Comparison of ENCODE assay signal across 8 cellular contexts in the genomic region with DNA sequence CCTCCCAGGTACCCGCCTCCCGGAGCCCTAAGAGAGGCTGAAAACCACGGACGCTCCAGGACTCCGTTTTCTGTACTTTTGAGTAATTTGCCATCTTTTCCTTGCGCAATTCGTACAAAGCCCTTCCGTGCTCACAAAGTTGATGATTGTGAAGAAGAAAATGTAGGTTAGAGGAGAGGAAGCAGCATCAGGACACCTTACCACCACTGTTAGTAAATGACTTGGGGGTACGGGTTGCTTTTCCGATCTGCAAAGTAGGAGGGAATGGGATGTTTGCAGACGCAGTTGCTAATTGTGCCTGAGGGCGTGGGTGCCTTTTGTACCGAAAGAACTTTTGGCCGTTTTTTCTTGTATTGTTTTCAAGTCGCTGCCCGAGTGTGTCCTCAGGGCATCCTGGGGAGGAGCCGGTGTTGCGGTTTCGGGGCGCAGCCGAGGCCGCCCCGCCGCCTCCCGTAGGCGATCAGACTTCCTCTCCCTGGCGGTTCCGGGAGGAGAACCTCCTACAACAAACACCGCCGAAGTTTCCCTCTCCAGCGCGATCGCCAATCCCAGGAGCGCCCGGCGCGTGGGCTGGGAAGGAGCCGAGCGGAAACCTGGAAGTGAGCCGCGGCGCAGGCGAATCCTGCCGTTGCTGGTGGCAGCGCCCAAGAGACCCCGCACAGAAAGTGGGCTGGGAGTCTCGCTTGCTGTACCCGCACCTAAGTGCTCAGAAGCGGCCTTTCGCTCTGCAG. TPM values are rescaled to one million over a fixed set of nuclear protein-coding genes. Genes with fewer than 3 reads are reported as not detected.
DNase-seq lines count a peak whose midpoint lies in the region; ATAC-seq, FAIRE-seq and TF ChIP-seq lines count a peak whose summit lies in the region.

No MANE protein-coding gene starts in this region.

- H2BK5ac ChIP-seq in mesendoderm (ENCODE audit: low read length) = no peak overlapping the region

- TF ChIP-seq RAD21 in A549 (conservative IDR thresholded peaks at IDR 0.05 in 1 of 2, IDR thresholded peaks at IDR 0.05 in 1 of 2) = no peak
- TF ChIP-seq RAD21 in SK-N-SH (IDR thresholded peaks at IDR 0.05; ENCODE audit: low read length) = no peak

- H3K4me1 ChIP-seq in A549 (peaks cover 7% of the 10 kb centered on the region; the same call in 2 of the 3 replicates), SK-N-SH (ENCODE audit: control insufficient read depth in 1 of 2, insufficient read depth in 2 of 2, low read depth in 1 of 2, low read length in 1 of 2) (peaks cover 0 to 38% of the 10 kb centered on the region in 2 experiments; a peak in 1 of 4 replicates), endothelial cell of umbilical vein (ENCODE audit: control insufficient read depth, extremely low read depth, insufficient read depth, low read length) (peaks cover 29% of the 10 kb centered on the region), mesendoderm (ENCODE audit: control insufficient read depth, low read depth, low read length) (no peaks in the 10 kb centered on the region), tibial nerve (peaks cover 0 to 40% (median 23%) of the 10 kb centered on the region in 4 donors)

- peak overlapping the region; percentile 57 to 64; a peak in 5 of 6 replicates for H3K27ac ChIP-seq in A549
- peak overlapping the region in 1 of 2 experiments; percentile 74; a peak in 2 of 4 replicates for H3K27ac ChIP-seq in SK-N-SH (ENCODE audit: low read depth in 2 of 2, low read length in 1 of 2)
- no peak overlapping the region for H3K27ac ChIP-seq in endothelial cell of umbilical vein (ENCODE audit: insufficient read depth, low read depth, low read length)
- peak overlapping the region; percentile 17 for H3K27ac ChIP-seq in mesendoderm (ENCODE audit: low read depth, low read length)
- peak overlapping the region in 2 of 4 donors; percentile 35 to 72 for H3K27ac ChIP-seq in tibial nerve

- POLR2A ChIA-PET in A549 (lab: Yijun Ruan, JAX) (no interaction called here), SK-N-SH (lab: Yijun Ruan, JAX) (no interaction called here), endothelial cell of umbilical vein (lab: Charles Lee) (no interaction called here)

- peak overlapping the region; percentile 62 for H3K4me3 ChIP-seq in A549
- peak overlapping the region; percentile 62 to 70 for H3K4me3 ChIP-seq in SK-N-SH (ENCODE audit: low read depth in 2 of 2, low read length in 1 of 2)
- H3K4me3 ChIP-seq in endothelial cell of umbilical vein (replicated peaks in 1 of 3; ENCODE audit: insufficient read depth in 1 of 3, low read depth in 1 of 3, low read length in 3 of 3) = peak overlapping the region; percentile 56 to 92 (median 69)
- H3K4me3 ChIP-seq in mesendoderm (ENCODE audit: low read length) = peak overlapping the region; percentile 39
- peak overlapping the region; percentile 29 to 60 (median 36) for H3K4me3 ChIP-seq in tibial nerve

- no TSS peak for BruUV-seq in endothelial cell of umbilical vein (replicated peaks; lab: Mats Ljungman, UMichigan)

- no peak for FAIRE-seq in A549 (lab: Jason Lieb, UNC)
- peak; percentile 68 for FAIRE-seq in endothelial cell of umbilical vein (lab: Jason Lieb, UNC)

- TF ChIP-seq POLR2A in A549 (IDR thresholded peaks at IDR 0.05; ENCODE audit: low read length) = no peak
- TF ChIP-seq POLR2A in endothelial cell of umbilical vein (IDR thresholded peaks at IDR 0.05; ENCODE audit: low read depth, low read length) = no peak
- no peak for TF ChIP-seq POLR2A in tibial nerve (IDR thresholded peaks at IDR 0.05)

- dilution Hi-C loops in endothelial cell of umbilical vein (cut with MboI; ENCODE audit: extremely low pct_ligation_motif_present, low sequenced_read_pairs) = no loop called here

- TF ChIP-seq EP300 in A549 (IDR thresholded peaks at IDR 0.05) (no peak), SK-N-SH (IDR thresholded peaks at IDR 0.05; ENCODE audit: borderline replicate concordance in 1 of 2, low read depth in 1 of 2, low read length in 1 of 2) (no peak), tibial nerve (IDR thresholded peaks at IDR 0.05) (peak in 1 of 2 donors; percentile 12)

- no peaks in the 10 kb centered on the region for H3K79me1 ChIP-seq in mesendoderm (ENCODE audit: low read length)

- peak; percentile 37 to 68 for DNase-seq in A549 (ENCODE audit: low read depth in 1 of 2, low spot score in 1 of 2)
- DNase-seq in GM10266 (ENCODE audit: extremely low spot score) = peak; percentile 27
- peak; percentile 79 for DNase-seq in SK-N-SH
- DNase-seq in endothelial cell of umbilical vein (ENCODE audit: low read depth, low spot score) = peak; percentile 69
- DNase-seq in mesendoderm = peak; percentile 73
- DNase-seq in tibial nerve (ENCODE audit: low spot score in 2 of 2) = no peak
- DNase-seq in NCI-H446 (lab: John Stamatoyannopoulos, UW) = no peak

- no peaks in the 10 kb centered on the region for H3K79me2 ChIP-seq in SK-N-SH (ENCODE audit: insufficient read depth)
- no peaks in the 10 kb centered on the region for H3K79me2 ChIP-seq in endothelial cell of umbilical vein (ENCODE audit: control insufficient read depth, insufficient read depth, low read length)
- H3K79me2 ChIP-seq in mesendoderm (ENCODE audit: control insufficient read depth, insufficient read depth, low read length) = no peaks in the 10 kb centered on the region

- H3K36me3 ChIP-seq in SK-N-SH (replicated peaks in 1 of 2; ENCODE audit: control insufficient read depth in 1 of 2, insufficient read depth in 2 of 2, low read length in 1 of 2) (no peaks in the 10 kb centered on the region), endothelial cell of umbilical vein (ENCODE audit: control insufficient read depth in 2 of 2, extremely low read depth in 1 of 2, insufficient read depth in 2 of 2, low read length in 2 of 2) (no peaks in the 10 kb centered on the region), mesendoderm (ENCODE audit: control insufficient read depth, insufficient read depth, low read length) (no peaks in the 10 kb centered on the region), tibial nerve (no peaks in the 10 kb centered on the region)

- peak overlapping the region; percentile 57 for H3K23ac ChIP-seq in mesendoderm (ENCODE audit: low read length)

- no peak overlapping the region for H4K8ac ChIP-seq in mesendoderm (ENCODE audit: low read depth, low read length)

- no peak for TF ChIP-seq CTCF in A549 (IDR thresholded peaks at IDR 0.05)
- TF ChIP-seq CTCF in GM10266 (IDR thresholded peaks at IDR 0.05; ENCODE audit: control insufficient read depth, insufficient read depth, low read depth, missing control alignments) = no peak
- no peak; the same call in 1 of the 2 replicates for TF ChIP-seq CTCF in SK-N-SH (IDR thresholded peaks at IDR 0.05)
- no peak for TF ChIP-seq CTCF in endothelial cell of umbilical vein (IDR thresholded peaks at IDR 0.05; ENCODE audit: extremely low read depth in 1 of 2, insufficient read depth in 1 of 2, low read depth in 1 of 2, low read length in 2 of 2)
- no peak for TF ChIP-seq CTCF in tibial nerve (IDR thresholded peaks at IDR 0.05)

- no peak overlapping the region for H3K4ac ChIP-seq in mesendoderm (ENCODE audit: low read depth, low read length)

- ATAC-seq in A549 (peak; percentile 37 to 63; a peak in 5 of 6 replicates), HG02588 (IDR thresholded peaks at IDR 0.05; ENCODE audit: unreplicated experiment) (no peak)

- H3K9ac ChIP-seq in SK-N-SH (no peak overlapping the region), endothelial cell of umbilical vein (replicated peaks; ENCODE audit: extremely low read depth, insufficient read depth, low read length) (peak overlapping the region; percentile 38), mesendoderm (ENCODE audit: low read length) (peak overlapping the region; percentile 67)

- peak overlapping the region; percentile 99 for H3K4me2 ChIP-seq in A549
- peak overlapping the region; percentile 92 for H3K4me2 ChIP-seq in SK-N-SH
- H3K4me2 ChIP-seq in endothelial cell of umbilical vein (ENCODE audit: insufficient read depth, low read length) = peak overlapping the region; percentile 99
- H3K4me2 ChIP-seq in mesendoderm (ENCODE audit: low read length) = peak overlapping the region; percentile 79

- H3K9me3 ChIP-seq in A549 (no peaks in the 10 kb centered on the region), SK-N-SH (no peaks in the 10 kb centered on the region), endothelial cell of umbilical vein (replicated peaks; ENCODE audit: control insufficient read depth, insufficient read depth, low read length) (no peaks in the 10 kb centered on the region), tibial nerve (no peaks in the 10 kb centered on the region)

- peak overlapping the region; percentile 84 for H2AFZ ChIP-seq in SK-N-SH (ENCODE audit: low read depth)
- H2AFZ ChIP-seq in endothelial cell of umbilical vein (ENCODE audit: low read depth, low read length) = peak overlapping the region; percentile 91

- WGBS in A549 (ENCODE audit: missing lambda C conversion rate) = 2% methylated on average over 35 of the region's 50 CpGs
- WGBS in SK-N-SH (ENCODE audit: low lambda C conversion rate) = 3% methylated on average over 39 of the region's 50 CpGs
- WGBS in mesendoderm (ENCODE audit: extremely low coverage, insufficient coverage, low lambda C conversion rate) = no CpG with 5 or more reads among the region's 50 CpGs
- 0 to 1% methylated on average over 34 to 48 of the region's 50 CpGs for WGBS in tibial nerve, 2 donors

- H3K27me3 ChIP-seq in SK-N-SH (ENCODE audit: insufficient read depth) (peaks cover 32% of the 10 kb centered on the region), endothelial cell of umbilical vein (ENCODE audit: control insufficient read depth in 2 of 2, insufficient read depth in 2 of 2, low read length in 2 of 2) (peaks cover 0 to 13% of the 10 kb centered on the region in 2 experiments), mesendoderm (ENCODE audit: insufficient read depth, low read length, poor library complexity) (no peaks in the 10 kb centered on the region), tibial nerve (peaks cover 0 to 56% of the 10 kb centered on the region in 2 donors)

- H3K18ac ChIP-seq in mesendoderm (ENCODE audit: low read length) = peak overlapping the region; percentile 41

- no peaks in the 10 kb centered on the region for H3F3A ChIP-seq in SK-N-SH (replicated peaks; ENCODE audit: insufficient read depth)

- H2BK15ac ChIP-seq in mesendoderm (replicated peaks; ENCODE audit: low read depth) = no peak overlapping the region

- H3K56ac ChIP-seq in mesendoderm (ENCODE audit: low read length) = peak overlapping the region; percentile 84

- no peaks in the 10 kb centered on the region for H3K9me1 ChIP-seq in endothelial cell of umbilical vein (replicated peaks; ENCODE audit: control insufficient read depth, extremely low read depth, insufficient read depth, low read length)

- H4K20me1 ChIP-seq in SK-N-SH (ENCODE audit: insufficient read depth) (no peaks in the 10 kb centered on the region), endothelial cell of umbilical vein (replicated peaks; ENCODE audit: control insufficient read depth, extremely low read depth, insufficient read depth, low read length) (no peaks in the 10 kb centered on the region)

- no peak overlapping the region for H2AK5ac ChIP-seq in mesendoderm (ENCODE audit: low read length)

- H2BK120ac ChIP-seq in mesendoderm (ENCODE audit: low read depth, low read length) = no peak overlapping the region

- H3K9me2 ChIP-seq in SK-N-SH = no peaks in the 10 kb centered on the region

- CTCF ChIA-PET in A549 (lab: Yijun Ruan, JAX) = interaction anchor here (1.1 kb wide), 1 partner anchor 9 kb away, joined by 3 read pairs; no protein-coding TSS in a partner anchor
- CTCF ChIA-PET in SK-N-SH (lab: Yijun Ruan, JAX) = interaction anchor here (1.0 to 1.4 kb wide), 3 partner anchors 9 to 24 kb away, joined by 3 read pairs; no protein-coding TSS in a partner anchor
- CTCF ChIA-PET in endothelial cell of umbilical vein (lab: Charles Lee) = no interaction called here

- intact Hi-C loops in endothelial cell of umbilical vein (cut with micrococcal nuclease) = loop anchor here (1.0 to 10.0 kb wide), 5 partner anchors 58 to 450 kb away; no protein-coding TSS in a partner anchor

- no peak overlapping the region for H4K5ac ChIP-seq in mesendoderm (ENCODE audit: low read length)

RNA-seq across cellular contexts. Expression of gene PRR15, which starts 1.0 kb away (rescaled TPM):
- polyA plus RNA-seq in A549 (2011; rRNA removed) (1.6 and 1.8 TPM in 2 replicates), A549 (2017; fragmentation: RNase III; extraction: RNeasy Plus Mini Kit Qiagen cat#74134 plus additional on column Dnase treatment) (0.88 to 2.5 TPM (median 1.9 TPM) in 3 replicates), SK-N-SH (2012; rRNA removed) (0.36 and 0.49 TPM in 2 replicates), endothelial cell of umbilical vein (5.0 and 6.3 TPM in 2 replicates)
- 0.30 and 0.40 TPM in 2 replicates for polyA plus RNA-seq in A549 (2012; cell fraction: cytosol; rRNA removed)
- polyA plus RNA-seq in A549 (2012; cell fraction: nucleus; rRNA removed) = 0.13 and 0.55 TPM in 2 replicates
- 0.29 and 0.50 TPM in 2 replicates for polyA minus RNA-seq in A549 (2011; rRNA and poly(A)+ RNA removed)
- polyA plus RNA-seq in SK-N-SH (2012; cell fraction: cytosol; rRNA removed) = 0.39 and 0.60 TPM in 2 replicates
- polyA plus RNA-seq in SK-N-SH (2012; cell fraction: nucleus; rRNA removed) = 0.41 and 0.58 TPM in 2 replicates
- total RNA-seq in endothelial cell of umbilical vein (1.8 and 4.1 TPM in 2 replicates), tibial nerve (1 to 10 TPM in 2 of 4 donors, under 1 TPM in 1, not detected in 1; 0.42 to 6.6 (median 4.8) TPM)
- 2.9 and 4.8 TPM in 2 replicates for polyA plus RNA-seq in endothelial cell of umbilical vein (2011; cell fraction: cytosol; rRNA removed)
- polyA plus RNA-seq in endothelial cell of umbilical vein (2011; cell fraction: nucleus; rRNA removed) = 2.1 and 2.5 TPM in 2 replicates
- polyA plus RNA-seq in endothelial cell of umbilical vein (2012) = 0.25 and 0.71 TPM in 2 replicates
- 0.59 and 2.0 TPM in 2 replicates for polyA minus RNA-seq in endothelial cell of umbilical vein
- 0.92 TPM for polyA minus RNA-seq in endothelial cell of umbilical vein (2011; cell fraction: cytosol; rRNA and poly(A)+ RNA removed)
- polyA minus RNA-seq in endothelial cell of umbilical vein (2011; cell fraction: nucleus; rRNA and poly(A)+ RNA removed) = 0.43 and 1.1 TPM in 2 replicates
- polyA plus RNA-seq in mesendoderm (2013, experiment 1 of 2) = 10.3 TPM
- 10.0 TPM for polyA plus RNA-seq in mesendoderm (2013, experiment 2 of 2)

Comparison
In these comparisons a context has a peak if more than half of its experiments do, and no peak if none do; other contexts are left out.
1. DNase-seq: peak in A549 (2 of 2), GM10266 (single experiment), SK-N-SH (single experiment), endothelial cell of umbilical vein (single experiment) and mesendoderm (single experiment); none in tibial nerve (0 of 2) and NCI-H446 (0 of 2).
2. Of the 12 proteins assayed by ChIP-seq in both A549 and SK-N-SH: peak only in A549: none; only in SK-N-SH: SMC3; in both: MAX; in neither: 10.
3. Peak in every context shown above with its lines, with median percentiles within 50 percentile points of each other: H3K4me2 ChIP-seq and H3K4me3 ChIP-seq.